ENCODE assay signal across 25 cellular contexts in genomic region chr6:125157725-125158124, GRCh38. TPM values are rescaled to one million over a fixed set of nuclear protein-coding genes. Genes with fewer than 3 reads are reported as not detected.
"Had no signal": no experiment of that assay in that cellular context is flagged by ENCODE, and none has a peak within 500 bp of the region (broad histone marks: within the 10 kb centered on the region; RNA-seq: fewer than 3 reads in every experiment).

No MANE protein-coding gene starts in this region.

- H3K4me2 ChIP-seq: hepatocyte, smooth muscle cell had no signal

- H3K36me3 ChIP-seq: left lung, lower lobe of right lung, ovary, right atrium auricular region, right lobe of liver, tibial nerve, uterus had no signal

- H3K27me3 ChIP-seq: hepatocyte, ovary, right atrium auricular region, right lobe of liver, tibial nerve, uterus had no signal

- FAIRE-seq: kidney had no signal

- H3K4me1 ChIP-seq: right lobe of liver, uterus had no signal

- H3K27ac ChIP-seq: hepatocyte, left lung, lower lobe of right lung, ovary, right atrium auricular region, right lobe of liver, tibial nerve, uterus had no signal

- DNase-seq: kidney; left colon; left lung; lower lobe of right lung; mammary epithelial cell; mesenchymal stem cell; midbrain; mucosa of descending colon; naive thymus-derived CD4-positive, alpha-beta T cell; ovary; right lobe of liver; stimulated activated CD4-positive, alpha-beta T cell treated with anti-CD3 and anti-CD28 coated beads, Interleukin-1b, Interleukin-23, amount 100 ng/mL, for 48 hours; stimulated activated CD4-positive, alpha-beta T cell treated with anti-CD3 and anti-CD28 coated beads, Interleukin-2, amount 100 ng/mL, for 48 hours; stimulated activated CD4-positive, alpha-beta T cell treated with anti-CD3 and anti-CD28 coated beads, Interleukin-4, amount 100 ng/mL, for 4 hours; stimulated activated CD8-positive, alpha-beta memory T cell treated with anti-CD3 and anti-CD28 coated beads, Interleukin-4, amount 100 ng/mL, for 48 hours; stimulated activated naive CD4-positive, alpha-beta T cell treated with Interleukin-2 at 50 U/mL for 16 hours; stimulated activated naive CD8-positive, alpha-beta T cell treated with anti-CD3 and anti-CD28 coated beads, Interleukin-15, amount 100 ng/mL, for 72 hours; substantia nigra; uterus had no signal

- H3K9me3 ChIP-seq: left lung, lower lobe of right lung, mucosa of descending colon, ovary, right lobe of liver, tibial nerve, uterus had no signal

- ATAC-seq: left colon; left lung; lower lobe of right lung; mucosa of descending colon; naive thymus-derived CD4-positive, alpha-beta T cell; natural killer cell treated with Interleukin-12 subunit alpha and Interleukin-12 subunit beta and Interleukin-15 and Interleukin-18, amount 100 ng/mL, for 72 hours; right lobe of liver; stimulated activated memory B cell treated with anti-CD40 and anti-IgM and Interleukin-4, amounts not matched to agents 10 μg/mL and 1 μg/mL and 100 μg/mL, for 72 hours; stimulated activated naive CD8-positive, alpha-beta T cell treated with anti-CD3 and anti-CD28 coated beads, Interleukin-15, amount 100 ng/mL, for 72 hours had no signal

- H3K4me3 ChIP-seq: hepatocyte, left lung, lower lobe of right lung, mucosa of descending colon, ovary, right atrium auricular region, right lobe of liver, smooth muscle cell, tibial nerve, uterus had no signal

- H2AFZ ChIP-seq: hepatocyte had no signal

RNA-seq across cellular contexts. Expression of gene TPD52L1, which starts 4.2 kb away (rescaled TPM):
- total RNA-seq: natural killer cell treated with Interleukin-12 subunit alpha and Interleukin-12 subunit beta and Interleukin-15 and Interleukin-18, amount 100 ng/mL, for 72 hours had no signal
